In the genomic region with DNA sequence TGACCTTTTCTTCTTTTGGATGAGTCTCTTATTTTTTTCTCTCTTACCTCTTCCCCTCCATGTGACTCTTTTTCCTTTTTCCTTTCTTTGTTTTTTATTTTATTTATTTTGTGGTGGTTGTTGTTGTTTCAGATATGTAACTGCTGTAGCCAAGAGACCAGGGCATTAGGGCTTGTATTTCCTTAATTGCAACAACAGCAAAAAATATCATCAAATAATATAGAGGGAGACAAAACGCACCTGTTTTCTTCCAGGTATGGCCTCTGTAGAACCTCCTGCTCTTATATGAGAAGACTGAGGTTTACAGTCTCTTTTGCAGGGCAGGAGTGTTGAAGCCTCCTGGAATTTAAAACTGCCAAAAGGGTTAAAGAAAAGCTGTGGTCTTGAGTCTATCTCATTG, we compare ENCODE assay signal across 22 cellular contexts.
"Had no signal": no experiment of that assay in that cellular context is flagged by ENCODE, and none has a peak within 500 bp of the region (broad histone marks: within the 10 kb centered on the region; RNA-seq: fewer than 3 reads in every experiment).

No MANE protein-coding gene starts in this region.

- H3K4me1 Mint-ChIP-seq: T-cell had no signal

- H3K27ac ChIP-seq: PC-9 had no signal

- ATAC-seq: T-cell had no signal

- H3K4me2 ChIP-seq: PC-9, SK-N-SH had no signal

- DNase-seq: KBM-7, NCI-H1092, NCI-H1105 treated with DMSO at 0.1 percent for 48 hours, NCI-H1417 treated with DMSO at 0.1 percent for 48 hours, NCI-H146, NCI-H1694 treated with DMSO at 0.1 percent for 48 hours, NCI-H1930, NCI-H2081, NCI-H2171, NCI-H226, NCI-H446, NCI-H510A, NCI-H524 treated with DMSO at 0.1 percent for 48 hours, NCI-H69, NCI-H774, OCI-M1, PC-9, SHP77, SK-N-SH, SW 1271, T-cell had no signal

- H3K9me2 ChIP-seq: SK-N-SH had no signal

- FAIRE-seq: RCC 7860 had no signal

- H3K4me3 ChIP-seq: PC-9 had no signal

- H3K4me3 Mint-ChIP-seq: T-cell had no signal

- H3K27ac Mint-ChIP-seq: T-cell had no signal

- H3K9me3 Mint-ChIP-seq: T-cell had no signal

- H3K36me3 Mint-ChIP-seq: T-cell had no signal

- H3K9me3 ChIP-seq: SK-N-SH had no signal
